Comparison of ENCODE assay signal across 8 cellular contexts in the genomic region with DNA sequence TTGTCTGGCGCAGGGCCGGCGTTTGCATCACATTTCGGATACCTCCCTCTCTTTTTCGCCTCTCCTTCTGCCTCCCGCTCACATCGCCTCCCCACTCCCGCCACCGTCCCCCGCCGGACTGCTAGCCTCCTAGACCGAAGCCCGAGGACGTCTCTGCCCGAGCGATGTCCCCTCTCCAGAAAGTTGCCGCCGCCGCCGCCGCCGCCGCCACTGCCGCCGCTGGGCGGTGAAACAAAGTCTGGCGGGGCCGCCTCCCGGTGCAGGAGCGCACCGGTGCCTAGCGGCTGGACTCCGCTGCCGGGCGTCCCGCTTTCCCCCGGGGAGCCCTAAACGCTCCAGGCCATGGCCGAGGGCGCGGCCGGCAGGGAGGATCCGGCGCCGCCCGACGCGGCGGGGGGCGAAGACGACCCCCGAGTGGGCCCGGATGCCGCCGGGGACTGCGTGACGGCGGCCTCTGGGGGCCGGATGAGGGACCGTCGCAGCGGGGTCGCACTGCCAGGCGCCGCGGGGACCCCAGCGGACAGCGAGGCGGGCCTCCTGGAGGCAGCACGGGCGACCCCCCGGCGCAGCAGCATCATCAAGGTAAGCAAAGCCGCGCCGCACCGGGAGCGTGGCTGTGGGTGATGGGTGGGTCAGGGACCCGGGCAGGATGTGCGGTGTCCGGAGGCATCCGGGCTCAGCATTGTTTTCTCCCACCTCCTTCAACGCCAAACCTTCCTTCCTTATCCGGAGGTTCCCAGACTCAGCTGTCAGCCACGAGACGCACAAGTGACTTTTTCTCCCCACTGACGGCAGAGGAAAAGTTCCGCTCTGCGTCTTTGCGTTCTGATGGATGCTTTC. TPM values are rescaled to one million over a fixed set of nuclear protein-coding genes. Genes with fewer than 3 reads are reported as not detected.
DNase-seq lines count a peak whose midpoint lies in the region; ATAC-seq and TF ChIP-seq lines count a peak whose summit lies in the region.

No MANE protein-coding gene starts in this region.

- peaks cover 52% of the 10 kb centered on the region for H3K27me3 Mint-ChIP-seq in activated CD8-positive, alpha-beta memory T cell treated with anti-CD3 and anti-CD28 coated beads, Interleukin-2, amount 10 ng/mL, durations not matched to agents 7 days and 5 days
- peaks cover 0 to 44% (median 0%) of the 10 kb centered on the region in 5 donors for H3K27me3 Mint-ChIP-seq in naive thymus-derived CD4-positive, alpha-beta T cell

- peaks cover 17% of the 10 kb centered on the region; the same call in 1 of the 2 replicates for H4K20me1 ChIP-seq in BLaER1

- peak overlapping the region; percentile 61; the same call in 1 of the 2 replicates for H3K9ac ChIP-seq in BLaER1

- TF ChIP-seq CTCF in epithelial cell of proximal tubule (conservative IDR thresholded peaks at IDR 0.05; ENCODE audit: low read depth, low read length) (no peak), upper lobe of right lung (IDR thresholded peaks at IDR 0.05) (no peak)

- H3K4me3 Mint-ChIP-seq in activated CD8-positive, alpha-beta memory T cell treated with anti-CD3 and anti-CD28 coated beads, Interleukin-2, amount 10 ng/mL, durations not matched to agents 7 days and 5 days: peak overlapping the region; percentile 83
- peak overlapping the region; percentile 88 to 98 (median 94) for H3K4me3 Mint-ChIP-seq in naive thymus-derived CD4-positive, alpha-beta T cell

- intact Hi-C loops in naive thymus-derived CD4-positive, alpha-beta T cell (cut with micrococcal nuclease): loop anchor here (1.0 to 10.0 kb wide), 14 partner anchors 8 to 1667 kb away; partner anchors contain the start of genes CCDC150 (in 2 of the 2), MARS2 (in 2 of the 2) and COQ10B (in 1 of the 2)
- intact Hi-C loops in upper lobe of right lung (cut with DNase I): loop anchor here (5.0 kb wide), 1 partner anchor 322 kb away; no protein-coding TSS in a partner anchor

- H3K27ac Mint-ChIP-seq in activated CD8-positive, alpha-beta memory T cell treated with anti-CD3 and anti-CD28 coated beads, Interleukin-2, amount 10 ng/mL, durations not matched to agents 7 days and 5 days: no peak overlapping the region
- peak overlapping the region; percentile 58 to 96 (median 92) for H3K27ac Mint-ChIP-seq in naive thymus-derived CD4-positive, alpha-beta T cell

- DNase-seq in activated CD8-positive, alpha-beta memory T cell treated with anti-CD3 and anti-CD28 coated beads, Interleukin-2, amount 10 ng/mL, durations not matched to agents 7 days and 5 days: peak; percentile 41
- no peak for DNase-seq in epithelial cell of proximal tubule (ENCODE audit: low read depth)
- peak; percentile 29 to 57 (median 43) for DNase-seq in naive thymus-derived CD4-positive, alpha-beta T cell
- peak; percentile 65 for DNase-seq in upper lobe of right lung
- no peak for DNase-seq in NCI-H2029 (lab: John Stamatoyannopoulos, UW)

- no peak overlapping the region for H3K27ac ChIP-seq in BLaER1
- H3K27ac ChIP-seq in naive thymus-derived CD4-positive, alpha-beta T cell (ENCODE audit: low read depth, low read length): peak overlapping the region; percentile 89
- H3K27ac ChIP-seq in upper lobe of right lung: peak overlapping the region; percentile 53

- peaks cover 44% of the 10 kb centered on the region for H3K27me3 ChIP-seq in BLaER1
- H3K27me3 ChIP-seq in naive thymus-derived CD4-positive, alpha-beta T cell (ENCODE audit: control insufficient read depth in 2 of 2, insufficient read depth in 2 of 2, low read length in 2 of 2): peaks cover 0 to 6% of the 10 kb centered on the region in 2 donors
- H3K27me3 ChIP-seq in upper lobe of right lung: no peaks in the 10 kb centered on the region

- peaks cover 20% of the 10 kb centered on the region for H3K4me1 Mint-ChIP-seq in activated CD8-positive, alpha-beta memory T cell treated with anti-CD3 and anti-CD28 coated beads, Interleukin-2, amount 10 ng/mL, durations not matched to agents 7 days and 5 days
- peaks cover 34 to 63% (median 56%) of the 10 kb centered on the region in 7 donors for H3K4me1 Mint-ChIP-seq in naive thymus-derived CD4-positive, alpha-beta T cell

- H3K9me3 Mint-ChIP-seq in activated CD8-positive, alpha-beta memory T cell treated with anti-CD3 and anti-CD28 coated beads, Interleukin-2, amount 10 ng/mL, durations not matched to agents 7 days and 5 days (ENCODE audit: low read depth): no peaks in the 10 kb centered on the region
- peaks cover 0 to 3% (median 0%) of the 10 kb centered on the region in 11 donors for H3K9me3 Mint-ChIP-seq in naive thymus-derived CD4-positive, alpha-beta T cell

- H3K36me3 Mint-ChIP-seq in activated CD8-positive, alpha-beta memory T cell treated with anti-CD3 and anti-CD28 coated beads, Interleukin-2, amount 10 ng/mL, durations not matched to agents 7 days and 5 days: no peaks in the 10 kb centered on the region
- H3K36me3 Mint-ChIP-seq in naive thymus-derived CD4-positive, alpha-beta T cell: no peaks in the 10 kb centered on the region

- H3K36me3 ChIP-seq in BLaER1 (no peaks in the 10 kb centered on the region), upper lobe of right lung (no peaks in the 10 kb centered on the region)
- H3K36me3 ChIP-seq in naive thymus-derived CD4-positive, alpha-beta T cell (ENCODE audit: control insufficient read depth in 2 of 3, insufficient read depth in 3 of 3, low read length in 3 of 3): peaks cover 0 to 4% (median 0%) of the 10 kb centered on the region in 3 experiments

- H3K4me1 ChIP-seq in BLaER1 (peaks cover 11% of the 10 kb centered on the region), upper lobe of right lung (peaks cover 22% of the 10 kb centered on the region)
- peaks cover 10 to 36% of the 10 kb centered on the region in 2 donors for H3K4me1 ChIP-seq in naive thymus-derived CD4-positive, alpha-beta T cell (ENCODE audit: control insufficient read depth in 2 of 2, insufficient read depth in 2 of 2, low read length in 2 of 2)

- peak overlapping the region; percentile 87 for H3K4me3 ChIP-seq in BLaER1
- H3K4me3 ChIP-seq in epithelial cell of proximal tubule (ENCODE audit: low read depth, low read length): peak overlapping the region; percentile 61
- H3K4me3 ChIP-seq in naive thymus-derived CD4-positive, alpha-beta T cell (ENCODE audit: low read length): peak overlapping the region; percentile 67
- H3K4me3 ChIP-seq in upper lobe of right lung: peak overlapping the region; percentile 76

- peak; percentile 30 for ATAC-seq in GM19397 (IDR thresholded peaks at IDR 0.05; ENCODE audit: unreplicated experiment)
- ATAC-seq in HG03520 (IDR thresholded peaks at IDR 0.05; ENCODE audit: unreplicated experiment): peak; percentile 28
- ATAC-seq in activated CD8-positive, alpha-beta memory T cell treated with anti-CD3 and anti-CD28 coated beads, Interleukin-2, amount 10 ng/mL, durations not matched to agents 7 days and 5 days: peak; percentile 34
- peak; percentile 34 for ATAC-seq in naive thymus-derived CD4-positive, alpha-beta T cell
- peak; percentile 53 for ATAC-seq in upper lobe of right lung

- CTCF ChIA-PET in activated CD8-positive, alpha-beta memory T cell treated with anti-CD3 and anti-CD28 coated beads, Interleukin-2, amount 10 ng/mL, durations not matched to agents 7 days and 5 days (lab: Charles Lee): interaction anchor here (0.7 to 1.4 kb wide), 5 partner anchors 8 to 322 kb away, joined by 3 to 10 read pairs (median 5); partner anchors contain the start of gene MARS2
- CTCF ChIA-PET in naive thymus-derived CD4-positive, alpha-beta T cell (lab: Charles Lee): interaction anchor here (0.7 to 2.9 kb wide), 10 partner anchors 8 to 491 kb away, joined by 3 to 14 read pairs (median 6); no protein-coding TSS in a partner anchor

- H3K4me2 ChIP-seq in BLaER1: peak overlapping the region; percentile 97

- POLR2A ChIA-PET in naive thymus-derived CD4-positive, alpha-beta T cell (lab: Charles Lee): interaction anchor here (0.7 to 3.5 kb wide), 12 partner anchors 10 to 491 kb away, joined by 3 to 10 read pairs (median 4); no protein-coding TSS in a partner anchor

- no peaks in the 10 kb centered on the region for H3K9me3 ChIP-seq in BLaER1
- no peaks in the 10 kb centered on the region for H3K9me3 ChIP-seq in naive thymus-derived CD4-positive, alpha-beta T cell (ENCODE audit: control insufficient read depth in 2 of 3, low read length in 3 of 3)
- H3K9me3 ChIP-seq in upper lobe of right lung: no peaks in the 10 kb centered on the region

RNA-seq across cellular contexts. Expression of gene PLCL1, which starts 0.6 kb away (rescaled TPM):
- total RNA-seq in activated CD8-positive, alpha-beta memory T cell treated with anti-CD3 and anti-CD28 coated beads, Interleukin-2, amount 10 ng/mL, durations not matched to agents 7 days and 5 days: under 1 TPM; 0.20 to 0.26 TPM
- total RNA-seq in epithelial cell of proximal tubule (under 0.01 TPM in 1 of 2 replicates, not detected in the other), upper lobe of right lung (7.7 TPM)
- 10 to 100 TPM in 4 of 5 experiments, 1 to 10 TPM in 1; 1.8 to 33.7 (median 28.5) TPM for total RNA-seq in naive thymus-derived CD4-positive, alpha-beta T cell
- 10 to 100 TPM; 13.1 to 16.7 TPM for polyA plus RNA-seq in naive thymus-derived CD4-positive, alpha-beta T cell

RNA-seq across cellular contexts. Expression of gene BOLL, which starts 19.9 kb away (rescaled TPM):
- total RNA-seq in activated CD8-positive, alpha-beta memory T cell treated with anti-CD3 and anti-CD28 coated beads, Interleukin-2, amount 10 ng/mL, durations not matched to agents 7 days and 5 days: not detected
- not detected in 2 replicates for total RNA-seq in epithelial cell of proximal tubule
- total RNA-seq in naive thymus-derived CD4-positive, alpha-beta T cell: not detected
- polyA plus RNA-seq in naive thymus-derived CD4-positive, alpha-beta T cell: under 1 TPM in 1 of 2 donors, not detected in 1; 0.08 TPM
- total RNA-seq in upper lobe of right lung: not detected

Comparison
In these comparisons a context has a peak if more than half of its experiments do, and no peak if none do; other contexts are left out.
1. DNase-seq: peak in activated CD8-positive, alpha-beta memory T cell treated with anti-CD3 and anti-CD28 coated beads, Interleukin-2, amount 10 ng/mL, durations not matched to agents 7 days and 5 days (single experiment), naive thymus-derived CD4-positive, alpha-beta T cell (9 of 9) and upper lobe of right lung (single experiment); none in epithelial cell of proximal tubule (single experiment) and NCI-H2029 (single experiment).
2. Peak in every context shown above with its lines, with median percentiles within 50 percentile points of each other: H3K4me3 ChIP-seq and ATAC-seq.